Comparison of ENCODE assay signal across 12 cellular contexts in the genomic region with DNA sequence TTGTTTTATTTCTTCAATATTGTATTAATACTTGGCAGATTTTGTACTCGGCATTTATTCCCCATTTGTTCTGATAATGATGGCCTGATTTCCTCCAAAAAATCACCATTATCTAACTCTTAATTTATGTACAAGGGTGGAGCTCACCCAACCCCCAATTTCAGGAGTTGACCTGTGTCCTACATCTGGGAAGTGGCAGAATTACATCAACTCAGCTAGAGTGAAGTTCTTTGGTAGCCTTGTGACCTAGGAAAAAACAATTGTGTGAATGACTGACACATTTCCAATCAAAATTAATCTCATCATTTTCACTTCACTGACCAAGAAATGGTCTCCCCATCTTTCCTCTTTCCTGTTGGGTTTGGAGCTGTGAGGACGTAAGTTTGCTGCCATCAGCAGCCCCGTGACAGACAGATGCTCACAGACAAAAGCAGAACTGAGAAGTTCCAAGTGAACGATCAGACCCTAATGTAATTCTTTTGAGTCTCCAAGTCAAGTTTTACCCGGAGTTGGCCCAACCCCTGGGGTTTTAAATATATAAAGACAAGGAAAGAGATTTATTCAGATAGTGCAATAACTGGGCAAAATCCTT. TPM values are rescaled to one million over a fixed set of nuclear protein-coding genes. Genes with fewer than 3 reads are reported as not detected.
DNase-seq lines count a peak whose midpoint lies in the region; ATAC-seq and TF ChIP-seq lines count a peak whose summit lies in the region.
"Had no signal": no experiment of that assay in that cellular context is flagged by ENCODE, and none has a peak within 500 bp of the region (broad histone marks: within the 10 kb centered on the region; RNA-seq: fewer than 3 reads in every experiment).

No MANE protein-coding gene starts in this region.

- CTCF ChIA-PET in CD4-positive, alpha-beta T cell (lab: Charles Lee), result no interaction called here

- no peak overlapping the region for H3K4me3 Mint-ChIP-seq in CD4-positive, alpha-beta T cell
- H3K4me3 Mint-ChIP-seq: activated CD4-positive, alpha-beta T cell treated with anti-CD3 and anti-CD28 coated beads, Interleukin-2, amount 10 ng/mL, durations not matched to agents 24 days and 14 days had no signal

- intact Hi-C loops in thyroid gland (cut with DNase I), result no loop called here
- intact Hi-C loops in CD4-positive, alpha-beta T cell (cut with DNase I, micrococcal nuclease), result no loop called here

- in situ Hi-C loops in GM13977 (cut with MboI; ENCODE audit: low pct_unique_long_range_greater_than_20kb, low sequenced_read_pairs, unreplicated experiment) (no loop called here), brain microvascular endothelial cell (cut with HindIII; ENCODE audit: low pct_ligation_motif_present, low sequenced_read_pairs) (no loop called here)

- no peaks in the 10 kb centered on the region for H3K4me1 Mint-ChIP-seq in CD4-positive, alpha-beta T cell (ENCODE audit: low read depth)

- H3K36me3 ChIP-seq in thyroid gland, result no peaks in the 10 kb centered on the region
- H3K36me3 ChIP-seq in brain microvascular endothelial cell (replicated peaks), result no peaks in the 10 kb centered on the region
- H3K36me3 ChIP-seq: thoracic aorta had no signal

- H3K36me3 Mint-ChIP-seq in CD4-positive, alpha-beta T cell (ENCODE audit: low read depth), result no peaks in the 10 kb centered on the region

- DNase-seq in GM13977 (ENCODE audit: low spot score) (peak; percentile 37), medulla oblongata (ENCODE audit: extremely low spot score) (peak; percentile 86), thyroid gland (no peak), brain microvascular endothelial cell (no peak), DMS153 treated with DMSO at 0.1 percent for 48 hours (lab: John Stamatoyannopoulos, UW; ENCODE audit: unreplicated experiment) (no peak)
- DNase-seq in CD4-positive, alpha-beta T cell, result no peak
- DNase-seq: activated CD4-positive, alpha-beta T cell treated with anti-CD3 and anti-CD28 coated beads, Interleukin-2, amount 10 ng/mL, durations not matched to agents 24 days and 14 days; mesendoderm had no signal

- H3K27me3 ChIP-seq in thyroid gland (no peaks in the 10 kb centered on the region), brain microvascular endothelial cell (replicated peaks) (no peaks in the 10 kb centered on the region)
- peaks cover 5% of the 10 kb centered on the region for H3K27me3 ChIP-seq in CD4-positive, alpha-beta T cell (ENCODE audit: control insufficient read depth, insufficient read depth, low read length)

- H3K27ac Mint-ChIP-seq in CD4-positive, alpha-beta T cell, result no peak overlapping the region
- H3K27ac Mint-ChIP-seq: activated CD4-positive, alpha-beta T cell treated with anti-CD3 and anti-CD28 coated beads, Interleukin-2, amount 10 ng/mL, durations not matched to agents 24 days and 14 days had no signal

- ATAC-seq in GM21515 (IDR thresholded peaks at IDR 0.05; ENCODE audit: unreplicated experiment), result peak; percentile 68
- ATAC-seq in HG03520 (IDR thresholded peaks at IDR 0.05; ENCODE audit: unreplicated experiment), result peak; percentile 49
- ATAC-seq in CD4-positive, alpha-beta T cell (ENCODE audit: poor library complexity), result no peak

- H3K27ac ChIP-seq in thyroid gland (no peak overlapping the region), brain microvascular endothelial cell (no peak overlapping the region)
- no peak overlapping the region for H3K27ac ChIP-seq in CD4-positive, alpha-beta T cell (ENCODE audit: low read depth, low read length)
- H3K27ac ChIP-seq: thoracic aorta had no signal

- no peaks in the 10 kb centered on the region for H3K9me3 ChIP-seq in thyroid gland
- no peaks in the 10 kb centered on the region for H3K9me3 ChIP-seq in CD4-positive, alpha-beta T cell (ENCODE audit: control insufficient read depth, low read length)
- H3K9me3 ChIP-seq: thoracic aorta had no signal

- H3K4me3 ChIP-seq in thyroid gland (replicated peaks in 1 of 3) (no peak overlapping the region), brain microvascular endothelial cell (ENCODE audit: low read depth, low read length) (no peak overlapping the region)
- H3K4me3 ChIP-seq: thoracic aorta had no signal

- no peaks in the 10 kb centered on the region for H3K9me3 Mint-ChIP-seq in CD4-positive, alpha-beta T cell
- H3K9me3 Mint-ChIP-seq: activated CD4-positive, alpha-beta T cell treated with anti-CD3 and anti-CD28 coated beads, Interleukin-2, amount 10 ng/mL, durations not matched to agents 24 days and 14 days had no signal

- H3K27me3 Mint-ChIP-seq in CD4-positive, alpha-beta T cell, result peaks cover 25% of the 10 kb centered on the region

- no peaks in the 10 kb centered on the region for H3K4me1 ChIP-seq in thyroid gland

- no peak for TF ChIP-seq POLR2A in thyroid gland (IDR thresholded peaks at IDR 0.05)

- TF ChIP-seq CTCF in GM13977 (IDR thresholded peaks at IDR 0.05; ENCODE audit: extremely low read depth, insufficient read depth, missing control alignments), result no peak
- TF ChIP-seq CTCF in thyroid gland (IDR thresholded peaks at IDR 0.05), result no peak
- TF ChIP-seq CTCF in brain microvascular endothelial cell (IDR thresholded peaks at IDR 0.05; ENCODE audit: low read depth, low read length, missing control alignments), result no peak
- TF ChIP-seq CTCF in CD4-positive, alpha-beta T cell (IDR thresholded peaks at IDR 0.05), result no peak

- POLR2A ChIA-PET in CD4-positive, alpha-beta T cell (lab: Charles Lee), result no interaction called here

- 56% methylated on average over 5 of the region's 5 CpGs for WGBS in thyroid gland, 2 donors

RNA-seq across cellular contexts. Expression of a gene that starts 16.6 kb away (rescaled TPM):
- total RNA-seq in thyroid gland, result not detected
- not detected for total RNA-seq in CD4-positive, alpha-beta T cell
- total RNA-seq: activated CD4-positive, alpha-beta T cell treated with anti-CD3 and anti-CD28 coated beads, Interleukin-2, amount 10 ng/mL, durations not matched to agents 24 days and 14 days; LHCN-M2; thoracic aorta had no signal

RNA-seq across cellular contexts. Expression of a gene that starts 30.0 kb away (rescaled TPM):
- 10 to 100 TPM in 1 of 4 donors, 1 to 10 TPM in 3; 4.1 to 53.9 (median 7.9) TPM for total RNA-seq in thyroid gland
- total RNA-seq in CD4-positive, alpha-beta T cell, result not detected
- total RNA-seq: activated CD4-positive, alpha-beta T cell treated with anti-CD3 and anti-CD28 coated beads, Interleukin-2, amount 10 ng/mL, durations not matched to agents 24 days and 14 days; LHCN-M2 had no signal

Comparison
In these comparisons a context has a peak if more than half of its experiments do, and no peak if none do; other contexts are left out.
1. DNase-seq: peak in GM13977 (single experiment) and medulla oblongata (single experiment); none in thyroid gland (0 of 2), brain microvascular endothelial cell (single experiment), CD4-positive, alpha-beta T cell (0 of 10) and DMS153 treated with DMSO at 0.1 percent for 48 hours (single experiment).
2. RNA of a gene that starts 30.0 kb away (total RNA-seq): 4.1 to 53.9 TPM in thyroid gland; not detected in CD4-positive, alpha-beta T cell; every median in the first group is over 4 times any median in the second.